ENCODE assay signal across 16 cellular contexts in the genomic region with DNA sequence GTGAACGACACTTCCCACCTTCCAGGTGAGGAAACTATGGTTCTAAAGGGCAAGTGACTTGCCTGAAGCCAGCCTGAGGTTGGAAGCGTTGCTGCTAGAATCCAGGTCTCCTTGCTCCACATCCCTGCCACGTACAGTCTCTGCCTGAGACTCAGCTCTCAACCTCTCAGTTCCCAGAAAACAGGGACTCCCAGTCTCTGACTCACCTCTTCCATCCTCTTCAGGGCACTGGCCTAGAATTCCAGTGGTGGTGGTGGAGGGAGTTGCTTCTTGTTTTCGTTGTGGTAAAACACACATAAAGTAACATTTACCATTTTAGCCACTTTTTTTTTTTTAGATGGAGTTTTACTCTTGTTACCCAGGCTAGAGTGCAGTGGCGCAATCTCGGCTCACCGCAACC. TPM values are rescaled to one million over a fixed set of nuclear protein-coding genes. Genes with fewer than 3 reads are reported as not detected.
A peak's percentile ranks its signal among the peaks of the same experiment; 100 is the strongest.
DNase-seq lines count a peak whose midpoint lies in the region; ATAC-seq and TF ChIP-seq lines count a peak whose summit lies in the region.
"Had no signal": no experiment of that assay in that cellular context is flagged by ENCODE, and none has a peak within 500 bp of the region (broad histone marks: within the 10 kb centered on the region; RNA-seq: fewer than 3 reads in every experiment).

No MANE protein-coding gene starts in this region.

- no peak for DNase-seq in CD4-positive, alpha-beta memory T cell
- DNase-seq in IMR-90 (peak; percentile 81), astrocyte of the spinal cord (ENCODE audit: low read depth, low spot score) (peak; percentile 88), mesenchymal stem cell (peak; percentile 83), posterior vena cava (ENCODE audit: low spot score) (no peak)
- no peak for DNase-seq in activated effector memory CD4-positive, alpha-beta T cell treated with Interleukin-2 at 50 U/mL for 16 hours
- DNase-seq in activated naive CD8-positive, alpha-beta T cell treated with anti-CD3 and anti-CD28 coated beads, Interleukin-2, amount 50 U/mL, for 24 hours: no peak
- DNase-seq: body of pancreas, NCI-H1092 treated with DMSO at 0.1 percent for 48 hours, NCI-H774, thyroid gland had no signal

- in situ Hi-C loops in IMR-90 (cut with MboI; ENCODE audit: low sequenced_read_pairs) (no loop called here), astrocyte of the spinal cord (cut with HindIII; ENCODE audit: low sequenced_read_pairs) (no loop called here)

- peaks cover 42 to 52% of the 10 kb centered on the region in 2 donors for H3K36me3 Mint-ChIP-seq in CD4-positive, alpha-beta memory T cell
- H3K36me3 Mint-ChIP-seq in activated naive CD8-positive, alpha-beta T cell treated with anti-CD3 and anti-CD28 coated beads, Interleukin-2, amount 50 U/mL, for 24 hours (ENCODE audit: low read depth): peaks cover 18% of the 10 kb centered on the region

- CTCF ChIA-PET in CD4-positive, alpha-beta memory T cell (lab: Charles Lee; ENCODE audit: partially characterized antibody): no interaction called here
- CTCF ChIA-PET in IMR-90 (lab: Yijun Ruan, JAX): no interaction called here

- H2AK5ac ChIP-seq in IMR-90 (ENCODE audit: low read depth, low read length) (peak overlapping the region; percentile 17; the same call in 1 of the 2 replicates), mesenchymal stem cell (ENCODE audit: low read length, severe bottlenecking) (no peak overlapping the region)

- H2BK5ac ChIP-seq in IMR-90 (ENCODE audit: low read depth, low read length, poor library complexity, severe bottlenecking) (peak overlapping the region; percentile 21), mesenchymal stem cell (ENCODE audit: low read depth, low read length, poor library complexity, severe bottlenecking) (no peak overlapping the region)

- H4K91ac ChIP-seq in IMR-90 (ENCODE audit: insufficient read depth, low read depth, low read length) (no peak overlapping the region), mesenchymal stem cell (ENCODE audit: low read length) (no peak overlapping the region)

- H3K4me3 ChIP-seq in CD4-positive, alpha-beta memory T cell (ENCODE audit: low read length in 2 of 2): no peak overlapping the region
- H3K4me3 ChIP-seq in IMR-90 (ENCODE audit: insufficient read depth, low read depth, low read length): no peak overlapping the region
- no peak overlapping the region for H3K4me3 ChIP-seq in astrocyte of the spinal cord (ENCODE audit: low read depth, low read length)
- H3K4me3 ChIP-seq in mesenchymal stem cell (ENCODE audit: insufficient read depth in 1 of 2, low read depth in 1 of 2, low read length in 2 of 2): no peak overlapping the region
- H3K4me3 ChIP-seq: body of pancreas, GM12878, lung, thyroid gland had no signal

- peak overlapping the region; percentile 53 for H2AFZ ChIP-seq in IMR-90 (replicated peaks; ENCODE audit: low read length, poor library complexity)
- H2AFZ ChIP-seq in mesenchymal stem cell (ENCODE audit: low read depth, low read length): no peak overlapping the region

- H3K56ac ChIP-seq in IMR-90 (ENCODE audit: extremely low read depth, insufficient read depth, low read length): no peak overlapping the region

- no peak overlapping the region for H3K18ac ChIP-seq in IMR-90 (ENCODE audit: low read depth, low read length)
- H3K18ac ChIP-seq in mesenchymal stem cell (ENCODE audit: low read depth in 1 of 2, low read length in 2 of 2): no peak overlapping the region

- no peak overlapping the region for H3K4me3 Mint-ChIP-seq in CD4-positive, alpha-beta memory T cell
- no peak overlapping the region for H3K4me3 Mint-ChIP-seq in activated naive CD8-positive, alpha-beta T cell treated with anti-CD3 and anti-CD28 coated beads, Interleukin-2, amount 50 U/mL, for 24 hours

- H3K4ac ChIP-seq in IMR-90 (ENCODE audit: low read depth, low read length) (peak overlapping the region; percentile 21; the same call in 1 of the 2 replicates), mesenchymal stem cell (ENCODE audit: low read depth in 1 of 2, low read length in 2 of 2) (no peak overlapping the region)

- no peak overlapping the region; the same call in 2 of the 3 replicates for H2BK15ac ChIP-seq in IMR-90 (ENCODE audit: low read depth, low read length)
- H2BK15ac ChIP-seq in mesenchymal stem cell (ENCODE audit: low read depth, poor library complexity, severe bottlenecking): no peak overlapping the region

- peak overlapping the region; percentile 15 for H2AK9ac ChIP-seq in IMR-90 (replicated peaks; ENCODE audit: low read depth, low read length, poor library complexity)

- peak overlapping the region; percentile 70; the same call in 1 of the 2 replicates for H2BK20ac ChIP-seq in IMR-90 (ENCODE audit: low read depth, low read length)

- peak; percentile 93 for ATAC-seq in IMR-90 (ENCODE audit: low read depth)
- no peak for ATAC-seq in HG02588 (IDR thresholded peaks at IDR 0.05; ENCODE audit: unreplicated experiment)
- no peak for ATAC-seq in activated naive CD8-positive, alpha-beta T cell treated with anti-CD3 and anti-CD28 coated beads, Interleukin-2, amount 50 U/mL, for 24 hours
- ATAC-seq: body of pancreas, GM12878 had no signal

- peaks cover 0 to 4% (median 0%) of the 10 kb centered on the region in 8 donors for H3K9me3 Mint-ChIP-seq in CD4-positive, alpha-beta memory T cell
- H3K9me3 Mint-ChIP-seq in activated naive CD8-positive, alpha-beta T cell treated with anti-CD3 and anti-CD28 coated beads, Interleukin-2, amount 50 U/mL, for 24 hours: no peaks in the 10 kb centered on the region

- H3K9ac ChIP-seq in IMR-90 (ENCODE audit: low read depth, low read length): no peak overlapping the region
- peak overlapping the region; percentile 7 for H3K9ac ChIP-seq in mesenchymal stem cell (ENCODE audit: low read length)

- no peak for TF ChIP-seq CTCF in IMR-90 (conservative IDR thresholded peaks at IDR 0.05; ENCODE audit: low read depth, low read length)
- no peak for TF ChIP-seq CTCF in astrocyte of the spinal cord (IDR thresholded peaks at IDR 0.05; ENCODE audit: low read depth, low read length)

- H3K4me1 Mint-ChIP-seq in CD4-positive, alpha-beta memory T cell: peaks cover 51 to 87% (median 69%) of the 10 kb centered on the region in 4 donors
- peaks cover 63% of the 10 kb centered on the region for H3K4me1 Mint-ChIP-seq in activated naive CD8-positive, alpha-beta T cell treated with anti-CD3 and anti-CD28 coated beads, Interleukin-2, amount 50 U/mL, for 24 hours

- no peak overlapping the region; the same call in 1 of the 2 replicates for H4K5ac ChIP-seq in IMR-90 (ENCODE audit: low read depth, low read length)

- no peak overlapping the region for H3K23ac ChIP-seq in IMR-90 (ENCODE audit: low read depth, low read length)
- H3K23ac ChIP-seq in mesenchymal stem cell (ENCODE audit: low read length in 2 of 2): no peak overlapping the region

- H3K36me3 ChIP-seq in CD4-positive, alpha-beta memory T cell (ENCODE audit: insufficient read depth, low read length): peaks cover 12% of the 10 kb centered on the region
- no peaks in the 10 kb centered on the region for H3K36me3 ChIP-seq in IMR-90 (ENCODE audit: control insufficient read depth, insufficient read depth, low read length)
- H3K36me3 ChIP-seq in mesenchymal stem cell (ENCODE audit: control insufficient read depth in 1 of 2, insufficient read depth in 2 of 2, low read depth in 1 of 2, low read length in 2 of 2): peaks cover 21 to 47% of the 10 kb centered on the region in 2 experiments
- H3K36me3 ChIP-seq: thyroid gland had no signal

- POLR2A ChIA-PET in CD4-positive, alpha-beta memory T cell (lab: Charles Lee; ENCODE audit: partially characterized antibody): interaction anchor here (23.5 kb wide), 1 partner anchor 11 kb away, joined by 963 read pairs; a partner anchor contains a TSS
- POLR2A ChIA-PET in IMR-90 (lab: Charles Lee; ENCODE audit: unreplicated experiment): interaction anchor here (0.6 kb wide), 1 partner anchor 49 kb away, joined by 3 read pairs; no protein-coding TSS in a partner anchor

- peak overlapping the region in 1 of 2 experiments; percentile 69; a peak in 1 of 4 replicates for H4K8ac ChIP-seq in IMR-90 (ENCODE audit: low read depth in 2 of 2, low read length in 2 of 2)
- no peak overlapping the region for H4K8ac ChIP-seq in mesenchymal stem cell (ENCODE audit: low read length)

- BruUV-seq in IMR-90 (replicated peaks; lab: Mats Ljungman, UMichigan): no TSS peak

- no peaks in the 10 kb centered on the region for H4K20me1 ChIP-seq in IMR-90 (ENCODE audit: insufficient read depth, low read length)

- no peaks in the 10 kb centered on the region for H3K27me3 ChIP-seq in CD4-positive, alpha-beta memory T cell (ENCODE audit: insufficient read depth, low read length)
- no peaks in the 10 kb centered on the region for H3K27me3 ChIP-seq in IMR-90 (ENCODE audit: control insufficient read depth, insufficient read depth, low read length)
- no peaks in the 10 kb centered on the region for H3K27me3 ChIP-seq in mesenchymal stem cell (ENCODE audit: control insufficient read depth in 1 of 2, insufficient read depth in 1 of 2, low read length in 2 of 2)
- H3K27me3 ChIP-seq: body of pancreas, neutrophil, thyroid gland had no signal

- H2BK12ac ChIP-seq in mesenchymal stem cell (ENCODE audit: low read length in 2 of 2): no peak overlapping the region

- dilution Hi-C loops in IMR-90 (cut with HindIII; ENCODE audit: low sequenced_read_pairs, unreplicated experiment): no loop called here

- no peaks in the 10 kb centered on the region; the same call in 1 of the 2 replicates for H3K9me1 ChIP-seq in IMR-90 (ENCODE audit: insufficient read depth, low read length)

- H3K27ac Mint-ChIP-seq in CD4-positive, alpha-beta memory T cell: peak overlapping the region in 6 of 7 donors; percentile 16 to 93 (median 86)
- no peak overlapping the region for H3K27ac Mint-ChIP-seq in activated naive CD8-positive, alpha-beta T cell treated with anti-CD3 and anti-CD28 coated beads, Interleukin-2, amount 50 U/mL, for 24 hours

- no CpG with 5 or more reads among the region's 7 CpGs for WGBS in IMR-90 (ENCODE audit: extremely low coverage in 2 of 2, insufficient read length in 1 of 2), 2 experiments
- 78% methylated on average over 7 of the region's 7 CpGs for WGBS in mesenchymal stem cell

- 0 out of 4 replicates have a peak, but pooled peaks cover 0 to under 1% of the 10 kb centered on the region in 2 experiments for H3K79me1 ChIP-seq in IMR-90 (ENCODE audit: low read depth in 1 of 2, low read length in 2 of 2)
- peaks cover 5% of the 10 kb centered on the region for H3K79me1 ChIP-seq in mesenchymal stem cell (replicated peaks; ENCODE audit: low read length, poor library complexity, severe bottlenecking)

- TF ChIP-seq RAD21 in IMR-90 (IDR thresholded peaks at IDR 0.05; ENCODE audit: low read length): no peak

- H3K14ac ChIP-seq in IMR-90 (replicated peaks; ENCODE audit: low read depth, low read length) (no peak overlapping the region), mesenchymal stem cell (ENCODE audit: low read length in 2 of 2) (no peak overlapping the region)

- H3K27ac ChIP-seq in CD4-positive, alpha-beta memory T cell (ENCODE audit: low read depth, low read length): no peak overlapping the region
- no peak overlapping the region for H3K27ac ChIP-seq in IMR-90 (ENCODE audit: insufficient read depth, low read length)
- H3K27ac ChIP-seq in mesenchymal stem cell (ENCODE audit: low read length, poor library complexity, severe bottlenecking): peak overlapping the region; percentile 42
- H3K27ac ChIP-seq: body of pancreas, neutrophil, thyroid gland, VCaP had no signal

- intact Hi-C loops in CD4-positive, alpha-beta memory T cell (cut with micrococcal nuclease): no loop called here
- intact Hi-C loops in IMR-90 (cut with micrococcal nuclease): no loop called here
- intact Hi-C loops in posterior vena cava (cut with DNase I): no loop called here

- no peak for TF ChIP-seq POLR2A in IMR-90 (IDR thresholded peaks at IDR 0.05; ENCODE audit: low read depth, low read length)

- H3K4me1 ChIP-seq in CD4-positive, alpha-beta memory T cell (ENCODE audit: insufficient read depth, low read length): peaks cover 83% of the 10 kb centered on the region
- H3K4me1 ChIP-seq in IMR-90 (ENCODE audit: control insufficient read depth, insufficient read depth, low read length): peaks cover 3% of the 10 kb centered on the region; the same call in 1 of the 2 replicates
- peaks cover 5% of the 10 kb centered on the region for H3K4me1 ChIP-seq in mesenchymal stem cell (ENCODE audit: control insufficient read depth, insufficient read depth, low read depth, low read length)
- H3K4me1 ChIP-seq: body of pancreas had no signal

- H3K9me3 ChIP-seq in CD4-positive, alpha-beta memory T cell (ENCODE audit: control insufficient read depth in 1 of 2, low read length in 2 of 2): no peaks in the 10 kb centered on the region
- H3K9me3 ChIP-seq in IMR-90 (ENCODE audit: control insufficient read depth, insufficient read depth, low read length) (no peaks in the 10 kb centered on the region), mesenchymal stem cell (ENCODE audit: control insufficient read depth, low read length) (no peaks in the 10 kb centered on the region)
- H3K9me3 ChIP-seq: body of pancreas, neutrophil, thyroid gland had no signal

- H2BK120ac ChIP-seq in IMR-90 (ENCODE audit: low read depth, low read length) (peak overlapping the region; percentile 71; the same call in 1 of the 2 replicates), mesenchymal stem cell (ENCODE audit: low read depth, low read length) (no peak overlapping the region)

- H3K27me3 Mint-ChIP-seq in CD4-positive, alpha-beta memory T cell: no peaks in the 10 kb centered on the region
- H3K27me3 Mint-ChIP-seq in activated naive CD8-positive, alpha-beta T cell treated with anti-CD3 and anti-CD28 coated beads, Interleukin-2, amount 50 U/mL, for 24 hours: no peaks in the 10 kb centered on the region

- H3K4me2 ChIP-seq in IMR-90 (ENCODE audit: low read depth, low read length) (no peak overlapping the region), mesenchymal stem cell (ENCODE audit: low read length, poor library complexity, severe bottlenecking) (no peak overlapping the region)

RNA-seq across cellular contexts. Expression of a gene that starts 7.3 kb away (rescaled TPM):
- 10 to 100 TPM; 10.6 to 10.8 TPM for total RNA-seq in CD4-positive, alpha-beta memory T cell
- 1 to 10 TPM; 3.0 to 8.3 TPM for polyA plus RNA-seq in CD4-positive, alpha-beta memory T cell
- 0.28 and 0.72 TPM in 2 replicates for total RNA-seq in IMR-90 (2012; rRNA removed)
- 0.94 and 1.0 TPM in 2 replicates for polyA plus RNA-seq in IMR-90 (2012; rRNA removed)
- polyA plus RNA-seq in IMR-90 (2012; cell fraction: cytosol; rRNA removed): 0.28 and 1.3 TPM in 2 replicates
- 0.58 and 1.4 TPM in 2 replicates for polyA plus RNA-seq in IMR-90 (2012; cell fraction: nucleus; rRNA removed; ENCODE audit: low replicate concordance)
- polyA plus RNA-seq in mesenchymal stem cell (2013, experiment 1 of 2): 0.73 TPM
- polyA plus RNA-seq in mesenchymal stem cell (2013, experiment 2 of 2): 0.55 TPM
- 1 to 10 TPM; 3.2 to 6.4 TPM for total RNA-seq in posterior vena cava

Comparison
In these comparisons a context has a peak if more than half of its experiments do, and no peak if none do; other contexts are left out.
1. DNase-seq: peak in IMR-90 (single experiment), astrocyte of the spinal cord (single experiment) and mesenchymal stem cell (single experiment); none in CD4-positive, alpha-beta memory T cell (0 of 5), activated effector memory CD4-positive, alpha-beta T cell treated with Interleukin-2 at 50 U/mL for 16 hours (single experiment), activated naive CD8-positive, alpha-beta T cell treated with anti-CD3 and anti-CD28 coated beads, Interleukin-2, amount 50 U/mL, for 24 hours (single experiment) and posterior vena cava (single experiment).